In genomic region chr7:5339949-5340348, GRCh38 we compare ENCODE assay signal across 23 cellular contexts.
"Had no signal": no experiment of that assay in that cellular context is flagged by ENCODE, and none has a peak within 500 bp of the region (broad histone marks: within the 10 kb centered on the region; RNA-seq: fewer than 3 reads in every experiment).

No MANE protein-coding gene starts in this region.

- H3K4me1 Mint-ChIP-seq: activated B cell treated with CpG ODN at 0.5 μM for 24 hours, memory B cell had no signal

- H3K9me3 ChIP-seq: gastrocnemius medialis had no signal

- H3K27ac ChIP-seq: breast epithelium, coronary artery, esophagus squamous epithelium, gastrocnemius medialis, stomach, transverse colon had no signal

- H3K4me1 ChIP-seq: breast epithelium, esophagus squamous epithelium, gastrocnemius medialis had no signal

- H3K4me3 ChIP-seq: breast epithelium, coronary artery, esophagus squamous epithelium, gastrocnemius medialis, stomach, transverse colon had no signal

- H3K27ac Mint-ChIP-seq: activated B cell treated with CpG ODN at 0.5 μM for 24 hours; activated CD4-positive, alpha-beta memory T cell treated with anti-CD3 and anti-CD28 coated beads for 36 hours; activated naive CD8-positive, alpha-beta T cell treated with anti-CD3 and anti-CD28 coated beads for 36 hours; activated T-helper 17 cell treated with anti-CD3 and anti-CD28 coated beads, Interleukin-2, amount 50 U/mL, for 72 hours; memory B cell; stimulated activated effector memory CD8-positive, alpha-beta T cell treated with anti-CD3 and anti-CD28 coated beads, Interleukin-12 subunit alpha, Interleukin-12 subunit beta, amount 100 ng/mL, for 72 hours had no signal

- ATAC-seq: activated T-helper 17 cell treated with anti-CD3 and anti-CD28 coated beads, Interleukin-2, amount 50 U/mL, for 72 hours; gastrocnemius medialis; left ventricle myocardium superior; sciatic nerve; stimulated activated effector memory CD8-positive, alpha-beta T cell treated with anti-CD3 and anti-CD28 coated beads, Interleukin-12 subunit alpha, Interleukin-12 subunit beta, amount 100 ng/mL, for 72 hours had no signal

- H3K27me3 Mint-ChIP-seq: activated B cell treated with CpG ODN at 0.5 μM for 24 hours; activated CD4-positive, alpha-beta memory T cell treated with anti-CD3 and anti-CD28 coated beads for 36 hours; activated naive CD8-positive, alpha-beta T cell treated with anti-CD3 and anti-CD28 coated beads for 36 hours; activated T-helper 17 cell treated with anti-CD3 and anti-CD28 coated beads, Interleukin-2, amount 50 U/mL, for 72 hours; memory B cell had no signal

- H3K27me3 ChIP-seq: breast epithelium, esophagus squamous epithelium, gastrocnemius medialis, stomach, transverse colon had no signal

- H3K4me3 Mint-ChIP-seq: activated B cell treated with CpG ODN at 0.5 μM for 24 hours; activated CD4-positive, alpha-beta memory T cell treated with anti-CD3 and anti-CD28 coated beads for 36 hours; activated naive CD8-positive, alpha-beta T cell treated with anti-CD3 and anti-CD28 coated beads for 36 hours; activated T-helper 17 cell treated with anti-CD3 and anti-CD28 coated beads, Interleukin-2, amount 50 U/mL, for 72 hours; memory B cell; stimulated activated effector memory CD8-positive, alpha-beta T cell treated with anti-CD3 and anti-CD28 coated beads, Interleukin-12 subunit alpha, Interleukin-12 subunit beta, amount 100 ng/mL, for 72 hours had no signal

- DNase-seq: activated B cell treated with CpG ODN at 0.5 μM for 24 hours; activated CD4-positive, alpha-beta memory T cell treated with anti-CD3 and anti-CD28 coated beads for 36 hours; activated CD4-positive, alpha-beta T cell treated with anti-CD3 and anti-CD28 coated beads for 4 hours; activated naive CD8-positive, alpha-beta T cell treated with anti-CD3 and anti-CD28 coated beads for 36 hours; cerebellar nuclear complex; esophagus squamous epithelium; gastrocnemius medialis; hippocampal formation; left ventricle myocardium superior; nucleus accumbens; posterior cingulate gyrus; small intestine; stimulated activated CD4-positive, alpha-beta T cell treated with anti-CD3 and anti-CD28 coated beads, Interleukin-2, amount 100 ng/mL, for 24 hours; stomach; T-helper 1 cell; T1000; transverse colon had no signal
